Comparison of ENCODE assay signal across 36 cellular contexts in genomic region chr2:150001788-150002187, GRCh38.
"Had no signal": no experiment of that assay in that cellular context is flagged by ENCODE, and none has a peak within 500 bp of the region (broad histone marks: within the 10 kb centered on the region; RNA-seq: fewer than 3 reads in every experiment).

No MANE protein-coding gene starts in this region.

- H3K9me3 Mint-ChIP-seq: activated CD4-positive, alpha-beta memory T cell treated with anti-CD3 and anti-CD28 coated beads for 36 hours; activated CD4-positive, alpha-beta T cell treated with anti-CD3 and anti-CD28 coated beads, Interleukin-2, amount 10 ng/mL, durations not matched to agents 24 days and 14 days; activated naive CD4-positive, alpha-beta T cell treated with anti-CD3 and anti-CD28 coated beads, Interleukin-2, amount 10 ng/mL, durations not matched to agents 7 days and 5 days; activated naive CD4-positive, alpha-beta T cell treated with anti-CD3 and anti-CD28 coated beads, Interleukin-2, amount 50 U/mL, for 24 hours; activated T-cell treated with anti-CD3 and anti-CD28 coated beads, Interleukin-2, amount 50 U/mL, for 4 hours; activated T-helper 1 cell treated with anti-CD3 and anti-CD28 coated beads, Interleukin-12 subunit alpha, Interleukin-12 subunit beta, Interleukin-2, Interleukin-4 antibody, amounts not matched to agents 30 ng/mL and 10 ng/mL and 1 ng/mL, durations not matched to agents 14 hours and 24 hours and 36 hours; activated T-helper 2 cell treated with anti-CD3 and anti-CD28 coated beads, Interferon-gamma antibody, Interleukin-2, Interleukin-4, amounts not matched to agents 10 μg/mL and 5 μg/mL and 100 μg/mL, durations not matched to agents 14 hours and 24 hours and 36 hours; T-helper 1 cell treated with Interleukin-12 subunit alpha and Interleukin-12 subunit beta and Interleukin-4 antibody, amounts not matched to agents 30 μg/mL and 1 μg/mL, for 36 hours; T-helper 2 cell treated with Interferon-gamma antibody and Interleukin-4, amounts not matched to agents 5 μg/mL and 100 μg/mL, for 36 hours had no signal

- H3K4me3 ChIP-seq: ascending aorta, breast epithelium had no signal

- DNase-seq: activated B cell treated with CpG ODN at 0.5 μM for 24 hours; activated CD4-positive, alpha-beta memory T cell treated with anti-CD3 and anti-CD28 coated beads for 36 hours; activated CD4-positive, alpha-beta T cell treated with anti-CD3 and anti-CD28 coated beads for 4 hours; activated CD4-positive, alpha-beta T cell treated with anti-CD3 and anti-CD28 coated beads, Interleukin-2, amount 10 ng/mL, durations not matched to agents 24 days and 14 days; activated CD4-positive, alpha-beta T cell treated with anti-CD3 and anti-CD28 coated beads, Interleukin-2, amount 50 U/mL, for 1 hour; activated CD4-positive, alpha-beta T cell treated with anti-CD3 and anti-CD28 coated beads, Interleukin-2, amount 50 U/mL, for 4 hours; activated CD4-positive, CD25-positive, alpha-beta regulatory T cell treated with anti-CD3 and anti-CD28 coated beads, Interleukin-2, amount 50 U/mL, for 72 hours; activated CD8-positive, alpha-beta memory T cell treated with anti-CD3 and anti-CD28 coated beads, Interleukin-2, amount 50 U/mL, for 4 hours; activated CD8-positive, alpha-beta T cell treated with anti-CD3 and anti-CD28 coated beads for 36 hours; activated effector memory CD4-positive, alpha-beta T cell treated with Interleukin-2 at 50 U/mL for 16 hours; activated gamma-delta T cell; activated naive CD4-positive, alpha-beta T cell treated with anti-CD3 and anti-CD28 coated beads, Interleukin-2, amount 10 ng/mL, durations not matched to agents 7 days and 5 days; activated naive CD4-positive, alpha-beta T cell treated with Interleukin-2 at 50 U/mL for 16 hours; activated naive CD8-positive, alpha-beta T cell treated with anti-CD3 and anti-CD28 coated beads, Interleukin-2, amount 10 ng/mL, durations not matched to agents 7 days and 5 days; activated naive CD8-positive, alpha-beta T cell treated with anti-CD3 and anti-CD28 coated beads, Interleukin-2, amount 50 U/mL, for 24 hours; activated T-cell treated with anti-CD3 and anti-CD28 coated beads for 4 hours; activated T-cell treated with anti-CD3 and anti-CD28 coated beads, Interleukin-2, amount 50 U/mL, for 1 hour; activated T-cell treated with anti-CD3 and anti-CD28 coated beads, Interleukin-2, amount 50 U/mL, for 4 hours; activated T-cell treated with anti-CD3 and anti-CD28 coated beads, Interleukin-2, amount 50 U/mL, for 72 hours; amygdala; anterior cingulate cortex; brain microvascular endothelial cell; central memory CD4-positive, alpha-beta T cell; T-helper 2 cell; T-helper 9 cell had no signal

- H3K27me3 ChIP-seq: ascending aorta, brain microvascular endothelial cell, breast epithelium had no signal

- H3K9me3 ChIP-seq: ascending aorta, breast epithelium had no signal

- FAIRE-seq: colon, TTC549 had no signal

- H3K4me3 Mint-ChIP-seq: activated B cell treated with CpG ODN at 0.5 μM for 24 hours; activated CD4-positive, alpha-beta memory T cell treated with anti-CD3 and anti-CD28 coated beads for 36 hours; activated CD4-positive, alpha-beta T cell treated with anti-CD3 and anti-CD28 coated beads, Interleukin-2, amount 10 ng/mL, durations not matched to agents 24 days and 14 days; activated CD8-positive, alpha-beta T cell treated with anti-CD3 and anti-CD28 coated beads for 36 hours; activated naive CD4-positive, alpha-beta T cell treated with anti-CD3 and anti-CD28 coated beads, Interleukin-2, amount 10 ng/mL, durations not matched to agents 7 days and 5 days; activated naive CD4-positive, alpha-beta T cell treated with anti-CD3 and anti-CD28 coated beads, Interleukin-2, amount 50 U/mL, for 24 hours; activated naive CD8-positive, alpha-beta T cell; activated naive CD8-positive, alpha-beta T cell treated with anti-CD3 and anti-CD28 coated beads, Interleukin-2, amount 10 ng/mL, durations not matched to agents 7 days and 5 days; activated naive CD8-positive, alpha-beta T cell treated with anti-CD3 and anti-CD28 coated beads, Interleukin-2, amount 50 U/mL, for 24 hours; activated T-cell treated with anti-CD3 and anti-CD28 coated beads, Interleukin-2, amount 50 U/mL, for 4 hours; activated T-cell treated with anti-CD3 and anti-CD28 coated beads, Interleukin-2, amount 50 U/mL, for 72 hours; activated T-helper 1 cell treated with anti-CD3 and anti-CD28 coated beads, Interleukin-12 subunit alpha, Interleukin-12 subunit beta, Interleukin-2, Interleukin-4 antibody, amounts not matched to agents 30 ng/mL and 10 ng/mL and 1 ng/mL, durations not matched to agents 14 hours and 24 hours and 36 hours; T-helper 1 cell treated with Interleukin-12 subunit alpha and Interleukin-12 subunit beta and Interleukin-4 antibody, amounts not matched to agents 30 μg/mL and 1 μg/mL, for 36 hours; T-helper 2 cell treated with Interferon-gamma antibody and Interleukin-4, amounts not matched to agents 5 μg/mL and 100 μg/mL, for 36 hours had no signal

- H3K4me1 ChIP-seq: ascending aorta, breast epithelium had no signal

- H3K27ac ChIP-seq: ascending aorta, brain microvascular endothelial cell, VCaP had no signal

- H3K4me1 Mint-ChIP-seq: activated B cell treated with CpG ODN at 0.5 μM for 24 hours; activated CD4-positive, alpha-beta T cell treated with anti-CD3 and anti-CD28 coated beads, Interleukin-2, amount 10 ng/mL, durations not matched to agents 24 days and 14 days; activated naive CD4-positive, alpha-beta T cell treated with anti-CD3 and anti-CD28 coated beads, Interleukin-2, amount 10 ng/mL, durations not matched to agents 7 days and 5 days; activated naive CD4-positive, alpha-beta T cell treated with anti-CD3 and anti-CD28 coated beads, Interleukin-2, amount 50 U/mL, for 24 hours; activated naive CD8-positive, alpha-beta T cell treated with anti-CD3 and anti-CD28 coated beads, Interleukin-2, amount 10 ng/mL, durations not matched to agents 7 days and 5 days; activated naive CD8-positive, alpha-beta T cell treated with anti-CD3 and anti-CD28 coated beads, Interleukin-2, amount 50 U/mL, for 24 hours had no signal

- H3K27me3 Mint-ChIP-seq: activated B cell treated with CpG ODN at 0.5 μM for 24 hours; activated CD4-positive, alpha-beta memory T cell treated with anti-CD3 and anti-CD28 coated beads for 36 hours; activated CD4-positive, alpha-beta T cell treated with anti-CD3 and anti-CD28 coated beads, Interleukin-2, amount 10 ng/mL, durations not matched to agents 24 days and 14 days; activated CD8-positive, alpha-beta T cell treated with anti-CD3 and anti-CD28 coated beads for 36 hours; activated naive CD4-positive, alpha-beta T cell treated with anti-CD3 and anti-CD28 coated beads, Interleukin-2, amount 10 ng/mL, durations not matched to agents 7 days and 5 days; activated naive CD4-positive, alpha-beta T cell treated with anti-CD3 and anti-CD28 coated beads, Interleukin-2, amount 50 U/mL, for 24 hours; activated naive CD8-positive, alpha-beta T cell; activated naive CD8-positive, alpha-beta T cell treated with anti-CD3 and anti-CD28 coated beads, Interleukin-2, amount 10 ng/mL, durations not matched to agents 7 days and 5 days; activated naive CD8-positive, alpha-beta T cell treated with anti-CD3 and anti-CD28 coated beads, Interleukin-2, amount 50 U/mL, for 24 hours had no signal

- ATAC-seq: activated CD8-positive, alpha-beta T cell treated with anti-CD3 and anti-CD28 coated beads for 36 hours; activated naive CD8-positive, alpha-beta T cell treated with anti-CD3 and anti-CD28 coated beads, Interleukin-2, amount 50 U/mL, for 24 hours; activated T-cell treated with anti-CD3 and anti-CD28 coated beads, Interleukin-2, amount 50 U/mL, for 4 hours; activated T-cell treated with anti-CD3 and anti-CD28 coated beads, Interleukin-2, amount 50 U/mL, for 72 hours had no signal

- H3K27ac Mint-ChIP-seq: activated B cell treated with CpG ODN at 0.5 μM for 24 hours; activated CD4-positive, alpha-beta memory T cell treated with anti-CD3 and anti-CD28 coated beads for 36 hours; activated CD4-positive, alpha-beta T cell treated with anti-CD3 and anti-CD28 coated beads, Interleukin-2, amount 10 ng/mL, durations not matched to agents 24 days and 14 days; activated CD8-positive, alpha-beta T cell treated with anti-CD3 and anti-CD28 coated beads for 36 hours; activated naive CD4-positive, alpha-beta T cell treated with anti-CD3 and anti-CD28 coated beads, Interleukin-2, amount 10 ng/mL, durations not matched to agents 7 days and 5 days; activated naive CD4-positive, alpha-beta T cell treated with anti-CD3 and anti-CD28 coated beads, Interleukin-2, amount 50 U/mL, for 24 hours; activated naive CD8-positive, alpha-beta T cell treated with anti-CD3 and anti-CD28 coated beads, Interleukin-2, amount 10 ng/mL, durations not matched to agents 7 days and 5 days; activated naive CD8-positive, alpha-beta T cell treated with anti-CD3 and anti-CD28 coated beads, Interleukin-2, amount 50 U/mL, for 24 hours; activated T-cell treated with anti-CD3 and anti-CD28 coated beads, Interleukin-2, amount 50 U/mL, for 72 hours; activated T-helper 1 cell treated with anti-CD3 and anti-CD28 coated beads, Interleukin-12 subunit alpha, Interleukin-12 subunit beta, Interleukin-2, Interleukin-4 antibody, amounts not matched to agents 30 ng/mL and 10 ng/mL and 1 ng/mL, durations not matched to agents 14 hours and 24 hours and 36 hours; activated T-helper 2 cell treated with anti-CD3 and anti-CD28 coated beads, Interferon-gamma antibody, Interleukin-2, Interleukin-4, amounts not matched to agents 10 μg/mL and 5 μg/mL and 100 μg/mL, durations not matched to agents 14 hours and 24 hours and 36 hours; T-helper 1 cell treated with Interleukin-12 subunit alpha and Interleukin-12 subunit beta and Interleukin-4 antibody, amounts not matched to agents 30 μg/mL and 1 μg/mL, for 36 hours; T-helper 2 cell treated with Interferon-gamma antibody and Interleukin-4, amounts not matched to agents 5 μg/mL and 100 μg/mL, for 36 hours had no signal

- H3K36me3 ChIP-seq: ascending aorta, brain microvascular endothelial cell, breast epithelium had no signal

- H3K36me3 Mint-ChIP-seq: activated CD4-positive, alpha-beta memory T cell treated with anti-CD3 and anti-CD28 coated beads for 36 hours; activated naive CD4-positive, alpha-beta T cell treated with anti-CD3 and anti-CD28 coated beads, Interleukin-2, amount 10 ng/mL, durations not matched to agents 7 days and 5 days; activated naive CD4-positive, alpha-beta T cell treated with anti-CD3 and anti-CD28 coated beads, Interleukin-2, amount 50 U/mL, for 24 hours; activated naive CD8-positive, alpha-beta T cell; activated naive CD8-positive, alpha-beta T cell treated with anti-CD3 and anti-CD28 coated beads, Interleukin-2, amount 10 ng/mL, durations not matched to agents 7 days and 5 days had no signal
